ENCODE assay signal across 8 cellular contexts in the genomic region with DNA sequence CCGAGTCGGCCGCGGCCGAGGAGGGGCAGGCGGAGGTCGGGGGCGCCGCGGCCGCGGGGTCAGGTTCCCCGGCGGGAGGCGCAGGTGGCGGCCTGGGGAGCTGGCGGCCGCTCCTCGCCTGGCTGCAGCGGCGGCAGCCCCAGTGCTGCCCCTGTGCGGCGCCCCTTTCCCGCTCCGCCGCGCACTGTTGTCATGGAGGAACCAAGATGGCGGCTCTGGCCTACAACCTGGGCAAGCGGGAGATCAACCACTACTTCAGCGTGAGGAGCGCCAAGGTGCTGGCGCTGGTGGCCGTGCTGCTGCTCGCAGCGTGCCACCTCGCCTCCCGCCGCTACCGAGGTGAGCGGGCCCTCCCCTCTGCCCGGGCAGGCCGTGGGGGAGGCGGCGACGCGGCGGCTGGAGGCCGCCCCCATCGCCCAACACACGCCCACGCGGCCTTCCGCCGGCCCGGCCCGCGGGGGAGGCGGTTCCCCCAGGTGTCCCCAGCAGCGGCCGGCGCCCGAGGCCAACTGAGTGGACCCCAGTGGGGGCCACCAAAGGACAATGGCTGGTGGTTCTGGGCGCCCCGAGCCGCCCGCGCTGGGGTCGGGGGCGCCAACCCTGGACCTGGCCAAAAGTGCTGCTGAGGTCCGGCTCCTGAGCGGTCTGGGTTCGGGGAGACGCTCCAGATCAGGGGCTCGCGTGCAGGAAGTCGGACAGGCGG. TPM values are rescaled to one million over a fixed set of nuclear protein-coding genes. Genes with fewer than 3 reads are reported as not detected.
A peak's percentile ranks its signal among the peaks of the same experiment; 100 is the strongest.
DNase-seq lines count a peak whose midpoint lies in the region; TF ChIP-seq lines count a peak whose summit lies in the region.

No MANE protein-coding gene starts in this region.

- peak overlapping the region; percentile 91 for H3K9ac ChIP-seq in NT2/D1 (ENCODE audit: insufficient read length, low read depth)
- H3K9ac ChIP-seq in mucosa of stomach (ENCODE audit: low read length): peak overlapping the region; percentile 91

- peak overlapping the region; percentile 82 for H3K4me3 ChIP-seq in NT2/D1 (ENCODE audit: insufficient read length, low read depth)
- H3K4me3 ChIP-seq in epithelial cell of proximal tubule (ENCODE audit: low read depth, low read length): peak overlapping the region; percentile 79
- H3K4me3 ChIP-seq in mucosa of stomach (ENCODE audit: low read length): peak overlapping the region; percentile 35

- TF ChIP-seq CTCF in GM20000 (IDR thresholded peaks at IDR 0.05; ENCODE audit: extremely low read depth, missing control alignments) (no peak), epithelial cell of proximal tubule (conservative IDR thresholded peaks at IDR 0.05; ENCODE audit: low read depth, low read length) (no peak)

- DNase-seq in D341Med (ENCODE audit: low spot score) (peak; percentile 88), GM20000 (ENCODE audit: low spot score) (peak; percentile 93), HPDE6-E6E7 (ENCODE audit: extremely low spot score) (peak; percentile 66), NT2/D1 (ENCODE audit: low read depth, low spot score) (peak; percentile 50), activated T-cell treated with anti-CD3 and anti-CD28 coated beads for 4 hours (peak; percentile 38), epithelial cell of proximal tubule (ENCODE audit: low read depth) (no peak)
- DNase-seq in stimulated activated CD8-positive, alpha-beta memory T cell treated with anti-CD3 and anti-CD28 coated beads, Interleukin-7, amount 100 ng/mL, for 4 hours (ENCODE audit: low read depth in 2 of 2): peak; percentile 15 to 46

- H3K36me3 ChIP-seq in NT2/D1 (ENCODE audit: insufficient read depth, insufficient read length, low read length) (no peaks in the 10 kb centered on the region), mucosa of stomach (ENCODE audit: control insufficient read depth, insufficient read depth, low read length) (no peaks in the 10 kb centered on the region)

- H3K4me1 ChIP-seq in NT2/D1 (ENCODE audit: insufficient read depth, insufficient read length): no peaks in the 10 kb centered on the region
- peaks cover 11% of the 10 kb centered on the region for H3K4me1 ChIP-seq in mucosa of stomach (ENCODE audit: control insufficient read depth, insufficient read depth, low read length)

- H3K27me3 ChIP-seq in NT2/D1 (ENCODE audit: insufficient read depth, insufficient read length) (no peaks in the 10 kb centered on the region), mucosa of stomach (ENCODE audit: control insufficient read depth, insufficient read depth, low read length) (no peaks in the 10 kb centered on the region)

- H3K9me3 ChIP-seq in NT2/D1 (ENCODE audit: insufficient read depth, low read length) (no peaks in the 10 kb centered on the region), mucosa of stomach (ENCODE audit: control insufficient read depth, low read length) (no peaks in the 10 kb centered on the region)

RNA-seq across cellular contexts. Expression of a gene that starts 0.4 kb away (rescaled TPM):
- total RNA-seq in epithelial cell of proximal tubule: 10.9 and 11.6 TPM in 2 replicates
